In genomic region chrX:119008122-119008744, GRCh38 we compare ENCODE assay signal across 8 cellular contexts. TPM values are rescaled to one million over a fixed set of nuclear protein-coding genes. Genes with fewer than 3 reads are reported as not detected.
DNase-seq lines count a peak whose midpoint lies in the region; ATAC-seq and TF ChIP-seq lines count a peak whose summit lies in the region.

No MANE protein-coding gene starts in this region.

- H3K9ac ChIP-seq in HCT116 (ENCODE audit: low read length), result no peak overlapping the region

- H3K4me3 Mint-ChIP-seq in MCF 10A (ENCODE audit: unreplicated experiment), result no peak overlapping the region

- CTCF ChIA-PET in HCT116 (lab: Charles Lee), result interaction anchor here (0.8 kb wide), 2 partner anchors 58 to 161 kb away, joined by 3 to 6 read pairs; no protein-coding TSS in a partner anchor
- CTCF ChIA-PET in MCF 10A (lab: Yijun Ruan, JAX), result interaction anchor here (0.6 to 2.2 kb wide), 25 partner anchors 9 to 617 kb away, joined by 3 to 29 read pairs (median 3); no protein-coding TSS in a partner anchor

- H3K36me3 Mint-ChIP-seq in MCF 10A (ENCODE audit: insufficient read depth, unreplicated experiment), result no peaks in the 10 kb centered on the region

- H3K27ac ChIP-seq in HCT116 (ENCODE audit: low read depth, low read length), result no peak overlapping the region

- H3K27me3 ChIP-seq in HCT116 (ENCODE audit: insufficient read depth, low read length), result no peaks in the 10 kb centered on the region

- in situ Hi-C loops in SK-MEL-5 (cut with HindIII; ENCODE audit: low pct_unique_long_range_greater_than_20kb, low sequenced_read_pairs), result no loop called here

- H3K9me3 Mint-ChIP-seq in MCF 10A (ENCODE audit: unreplicated experiment), result no peaks in the 10 kb centered on the region

- no peaks in the 10 kb centered on the region for H4K20me1 ChIP-seq in HCT116 (ENCODE audit: insufficient read depth)

- no peak overlapping the region for H3K4me3 ChIP-seq in HCT116 (replicated peaks in 1 of 2; ENCODE audit: low read depth in 1 of 2, low read length in 2 of 2)

- POLR2A ChIA-PET in HCT116 (lab: Charles Lee), result no interaction called here
- POLR2A ChIA-PET in MCF 10A (lab: Yijun Ruan, JAX), result no interaction called here

- DNase-seq in DMS53 treated with DMSO at 0.1 percent for 48 hours (lab: John Stamatoyannopoulos, UW; ENCODE audit: unreplicated experiment), result peak; percentile 0
- DNase-seq in HCT116 (ENCODE audit: low read depth, low spot score), result no peak
- DNase-seq in SK-MEL-5 (ENCODE audit: low read depth, low spot score), result peak; percentile 48
- DNase-seq in MCF 10A (ENCODE audit: unreplicated experiment), result peak; percentile 47
- peak; percentile 48 to 69 for DNase-seq in lung microvascular endothelial cell (ENCODE audit: low read depth in 2 of 2)
- no peak for DNase-seq in cortex of kidney (lab: John Stamatoyannopoulos, UW)

- no peaks in the 10 kb centered on the region for H3K9me2 ChIP-seq in HCT116 (ENCODE audit: insufficient read depth)

- ATAC-seq in HCT116 (peak; percentile 58), GM21515 (IDR thresholded peaks at IDR 0.05; ENCODE audit: unreplicated experiment) (no peak), HG02852 (IDR thresholded peaks at IDR 0.05; ENCODE audit: unreplicated experiment) (no peak)

- peak; percentile 37; the same call in 1 of the 2 replicates for TF ChIP-seq RAD21 in HCT116 (IDR thresholded peaks at IDR 0.05; ENCODE audit: low read depth)

- RAD21 ChIA-PET in HCT116 (lab: Charles Lee; ENCODE audit: low non-redundant PET in 1 of 2, low total read pairs in 2 of 2, uncharacterized antibody in 2 of 2, unreplicated experiment in 2 of 2), result no interaction called here

- no peaks in the 10 kb centered on the region for H3K9me3 ChIP-seq in HCT116 (ENCODE audit: control insufficient read depth in 1 of 2, insufficient read depth in 1 of 2, low read depth in 1 of 2, low read length in 2 of 2)

- no peaks in the 10 kb centered on the region for H3K4me1 ChIP-seq in HCT116 (ENCODE audit: control insufficient read depth in 1 of 2, insufficient read depth in 2 of 2, low read length in 2 of 2)

- H3K4me1 Mint-ChIP-seq in MCF 10A (ENCODE audit: insufficient read depth, unreplicated experiment), result no peaks in the 10 kb centered on the region

- no peak overlapping the region for H2AFZ ChIP-seq in HCT116 (ENCODE audit: low read depth, low read length, poor library complexity, severe bottlenecking)

- H3K27ac Mint-ChIP-seq in MCF 10A (ENCODE audit: low read depth, unreplicated experiment), result no peak overlapping the region

- intact Hi-C loops in HCT116 (cut with micrococcal nuclease) (loop anchor here (5.0 kb wide), 1 partner anchor 161 kb away; no protein-coding TSS in a partner anchor), MCF 10A (cut with micrococcal nuclease) (loop anchor here (1.0 to 10.0 kb wide), 2 partner anchors 161 to 207 kb away; no protein-coding TSS in a partner anchor)

- peaks cover 8% of the 10 kb centered on the region for H3K27me3 Mint-ChIP-seq in MCF 10A (ENCODE audit: insufficient read depth, unreplicated experiment)

- TF ChIP-seq POLR2A in HCT116 (IDR thresholded peaks at IDR 0.05; ENCODE audit: borderline replicate concordance, extremely low read depth, insufficient read depth, insufficient read length), result no peak

- H3K4me2 ChIP-seq in HCT116 (ENCODE audit: low read length), result no peak overlapping the region

- H3K36me3 ChIP-seq in HCT116 (ENCODE audit: control insufficient read depth in 1 of 2, insufficient read depth in 2 of 2, low read length in 2 of 2), result no peaks in the 10 kb centered on the region; a peak in 1 of 4 replicates

- no peaks in the 10 kb centered on the region for H3K79me2 ChIP-seq in HCT116 (ENCODE audit: insufficient read depth, low read length)

- TF ChIP-seq CTCF in HCT116 (IDR thresholded peaks at IDR 0.05 in 2 of 3, conservative IDR thresholded peaks at IDR 0.05 in 1 of 3; ENCODE audit: borderline replicate concordance in 1 of 3, insufficient read depth in 1 of 3, low read depth in 2 of 3, low read length in 2 of 3) (peak; percentile 34 to 60 (median 51); a peak in 5 of 6 replicates), MCF 10A (IDR thresholded peaks at IDR 0.05; ENCODE audit: unreplicated experiment) (peak; percentile 52)

- no TSS peak for BruUV-seq in HCT116 (replicated peaks; lab: Mats Ljungman, UMichigan)
- BruUV-seq in MCF 10A (replicated peaks; lab: Mats Ljungman, UMichigan), result no TSS peak

TF ChIP-seq in HCT116, 20 proteins besides CTCF, POLR2A, EP300 and RAD21:
- TF ChIP-seq ATF3 (IDR thresholded peaks at IDR 0.05) (no peak), ELF1 (IDR thresholded peaks at IDR 0.05; ENCODE audit: borderline replicate concordance, low read depth) (no peak), TCF7L2 (IDR thresholded peaks at IDR 0.05; ENCODE audit: borderline replicate concordance, extremely low read depth, insufficient read depth, insufficient read length) (no peak), JUND (IDR thresholded peaks at IDR 0.05) (no peak), POLR2AphosphoS5 (IDR thresholded peaks at IDR 0.05; ENCODE audit: low read depth, low read length) (no peak), CEBPB (IDR thresholded peaks at IDR 0.05; ENCODE audit: low read depth) (no peak)
TF ChIP-seq in HCT116: peak in this region for 0.

RNA-seq across cellular contexts. Expression of gene LONRF3, which starts 33.8 kb away (rescaled TPM):
- 3.1 TPM for total RNA-seq in HCT116 (2021; ENCODE audit: unreplicated experiment)
- 1.6 and 2.0 TPM in 2 replicates for polyA plus RNA-seq in HCT116 (2012)
- total RNA-seq in SK-MEL-5 (2014; rRNA removed; shearing (Covaris generic)), result 2.4 and 2.8 TPM in 2 replicates
- 0.83 and 1.5 TPM in 2 replicates for polyA plus RNA-seq in SK-MEL-5 (2015; cell fraction: cytosol; rRNA removed)
- 0.62 and 1.3 TPM in 2 replicates for polyA plus RNA-seq in SK-MEL-5 (2015; cell fraction: nucleus; rRNA removed)
- 1.0 and 1.4 TPM in 2 replicates for total RNA-seq in MCF 10A (2022)
- 15.7 and 44.8 TPM in 2 replicates for total RNA-seq in lung microvascular endothelial cell

Comparison
In these comparisons a context has a peak if more than half of its experiments do, and no peak if none do; other contexts are left out.
1. DNase-seq: peak in DMS53 treated with DMSO at 0.1 percent for 48 hours (single experiment), SK-MEL-5 (single experiment), MCF 10A (single experiment) and lung microvascular endothelial cell (2 of 2); none in HCT116 (single experiment) and cortex of kidney (single experiment).